In genomic region chr1:30779294-30780071, GRCh38 we compare ENCODE assay signal across 8 cellular contexts. TPM values are rescaled to one million over a fixed set of nuclear protein-coding genes. Genes with fewer than 3 reads are reported as not detected.
DNase-seq lines count a peak whose midpoint lies in the region; ATAC-seq and TF ChIP-seq lines count a peak whose summit lies in the region.

No MANE protein-coding gene starts in this region.

- CTCF ChIA-PET in RWPE1 (lab: Yijun Ruan, JAX), result interaction anchor here (0.5 to 3.4 kb wide), 32 partner anchors 10 to 1523 kb away, joined by 3 to 63 read pairs (median 4); partner anchors contain the start of gene LAPTM5

- no peak overlapping the region for H3K4me3 Mint-ChIP-seq in activated T-helper 2 cell treated with anti-CD3 and anti-CD28 coated beads, Interferon-gamma antibody, Interleukin-2, Interleukin-4, amounts not matched to agents 10 μg/mL and 5 μg/mL and 100 μg/mL, durations not matched to agents 14 hours and 24 hours and 36 hours (ENCODE audit: low read depth)

- intact Hi-C loops in activated T-helper 2 cell treated with anti-CD3 and anti-CD28 coated beads, Interferon-gamma antibody, Interleukin-2, Interleukin-4, amounts not matched to agents 10 μg/mL and 5 μg/mL and 100 μg/mL, durations not matched to agents 14 hours and 24 hours and 36 hours (cut with micrococcal nuclease), result loop anchor here (1.0 to 5.0 kb wide), 4 partner anchors 23 to 133 kb away; partner anchors contain the start of gene LAPTM5
- intact Hi-C loops in thyroid gland (cut with DNase I), result loop anchor here (2.0 to 5.0 kb wide), 2 partner anchors 59 to 133 kb away; no protein-coding TSS in a partner anchor

- DNase-seq in AG10803 (ENCODE audit: low read depth) (peak; percentile 55), RWPE1 (ENCODE audit: low spot score) (peak; percentile 61), foreskin fibroblast (peak; percentile 45 to 82), osteoblast (ENCODE audit: insufficient read length, low spot score, missing footprints) (peak; percentile 94), thyroid gland (peak; percentile 82 to 86)
- DNase-seq in Jurkat, Clone E6-1 (ENCODE audit: low read depth, low spot score), result peak; percentile 71
- peak; percentile 84 for DNase-seq in activated T-helper 2 cell treated with anti-CD3 and anti-CD28 coated beads, Interferon-gamma antibody, Interleukin-2, Interleukin-4, amounts not matched to agents 10 μg/mL and 5 μg/mL and 100 μg/mL, durations not matched to agents 14 hours and 24 hours and 36 hours (ENCODE audit: low spot score)

- H3K4me2 ChIP-seq in osteoblast (ENCODE audit: insufficient read depth, low read length), result no peak overlapping the region

- no peaks in the 10 kb centered on the region for H4K20me1 ChIP-seq in osteoblast (ENCODE audit: insufficient read depth, low read length)

- no peak overlapping the region for H3K4me3 ChIP-seq in AG10803 (ENCODE audit: low read length)
- no peak overlapping the region for H3K4me3 ChIP-seq in Jurkat, Clone E6-1 (ENCODE audit: low read length)
- no peak overlapping the region for H3K4me3 ChIP-seq in foreskin fibroblast (ENCODE audit: low read depth in 1 of 2, low read length in 2 of 2)
- H3K4me3 ChIP-seq in osteoblast (ENCODE audit: insufficient read depth, low read length), result no peak overlapping the region
- H3K4me3 ChIP-seq in thyroid gland (replicated peaks in 1 of 3), result no peak overlapping the region

- 27 to 31% methylated on average over 12 of the region's 12 CpGs for WGBS in thyroid gland, 2 donors

- H3K4me1 ChIP-seq in osteoblast (ENCODE audit: insufficient read depth, low read length) (peaks cover 15% of the 10 kb centered on the region), thyroid gland (peaks cover 3 to 4% of the 10 kb centered on the region in 2 donors)

- peak; percentile 62 for ATAC-seq in GM18909 (IDR thresholded peaks at IDR 0.05; ENCODE audit: poor library complexity, unreplicated experiment)

- H3K79me2 ChIP-seq in osteoblast (ENCODE audit: insufficient read depth, low read length), result no peaks in the 10 kb centered on the region

- no peak for TF ChIP-seq POLR2A in thyroid gland (IDR thresholded peaks at IDR 0.05)

- POLR2A ChIA-PET in RWPE1 (lab: Yijun Ruan, JAX; ENCODE audit: low non-redundant PET), result interaction anchor here (0.6 to 2.7 kb wide), 3 partner anchors 58 to 61 kb away, joined by 3 to 12 read pairs (median 4); no protein-coding TSS in a partner anchor

- H2AFZ ChIP-seq in osteoblast (ENCODE audit: low read length), result no peak overlapping the region

- H3K36me3 Mint-ChIP-seq in activated T-helper 2 cell treated with anti-CD3 and anti-CD28 coated beads, Interferon-gamma antibody, Interleukin-2, Interleukin-4, amounts not matched to agents 10 μg/mL and 5 μg/mL and 100 μg/mL, durations not matched to agents 14 hours and 24 hours and 36 hours (ENCODE audit: low read depth), result no peaks in the 10 kb centered on the region

- no peaks in the 10 kb centered on the region for H3K9me3 ChIP-seq in osteoblast (ENCODE audit: low read depth, low read length)
- H3K9me3 ChIP-seq in thyroid gland, result no peaks in the 10 kb centered on the region

- H3K27me3 Mint-ChIP-seq in activated T-helper 2 cell treated with anti-CD3 and anti-CD28 coated beads, Interferon-gamma antibody, Interleukin-2, Interleukin-4, amounts not matched to agents 10 μg/mL and 5 μg/mL and 100 μg/mL, durations not matched to agents 14 hours and 24 hours and 36 hours (ENCODE audit: low read depth), result no peaks in the 10 kb centered on the region

- peaks cover 18% of the 10 kb centered on the region for H3K4me1 Mint-ChIP-seq in activated T-helper 2 cell treated with anti-CD3 and anti-CD28 coated beads, Interferon-gamma antibody, Interleukin-2, Interleukin-4, amounts not matched to agents 10 μg/mL and 5 μg/mL and 100 μg/mL, durations not matched to agents 14 hours and 24 hours and 36 hours (ENCODE audit: low read depth)

- H3K36me3 ChIP-seq in osteoblast (ENCODE audit: insufficient read depth, low read length) (no peaks in the 10 kb centered on the region), thyroid gland (no peaks in the 10 kb centered on the region)

- H3K27me3 ChIP-seq in osteoblast (ENCODE audit: insufficient read depth, low read length) (no peaks in the 10 kb centered on the region), thyroid gland (no peaks in the 10 kb centered on the region)

- H3K27ac ChIP-seq in RWPE1, result no peak overlapping the region
- H3K27ac ChIP-seq in osteoblast (ENCODE audit: low read depth, low read length), result no peak overlapping the region
- H3K27ac ChIP-seq in thyroid gland, result no peak overlapping the region

- TF ChIP-seq CTCF in AG10803 (conservative IDR thresholded peaks at IDR 0.05; ENCODE audit: low read length) (peak; percentile 87), RWPE1 (conservative IDR thresholded peaks at IDR 0.05; ENCODE audit: low read depth) (peak; percentile 92), foreskin fibroblast (IDR thresholded peaks at IDR 0.05; ENCODE audit: low read depth, low read length) (peak; percentile 91), osteoblast (IDR thresholded peaks at IDR 0.05; ENCODE audit: extremely low read depth, low read depth, low read length) (peak; percentile 93), thyroid gland (IDR thresholded peaks at IDR 0.05) (peak; percentile 95 to 98 (median 96))

- H3K9me3 Mint-ChIP-seq in activated T-helper 2 cell treated with anti-CD3 and anti-CD28 coated beads, Interferon-gamma antibody, Interleukin-2, Interleukin-4, amounts not matched to agents 10 μg/mL and 5 μg/mL and 100 μg/mL, durations not matched to agents 14 hours and 24 hours and 36 hours, result no peaks in the 10 kb centered on the region

- H3K27ac Mint-ChIP-seq in activated T-helper 2 cell treated with anti-CD3 and anti-CD28 coated beads, Interferon-gamma antibody, Interleukin-2, Interleukin-4, amounts not matched to agents 10 μg/mL and 5 μg/mL and 100 μg/mL, durations not matched to agents 14 hours and 24 hours and 36 hours, result no peak overlapping the region

RNA-seq across cellular contexts. Expression of gene LAPTM5, which starts 21.9 kb away (rescaled TPM):
- 185 TPM for polyA plus RNA-seq in Jurkat, Clone E6-1 (2012; ENCODE audit: insufficient read depth, insufficient read length)
- total RNA-seq in activated T-helper 2 cell treated with anti-CD3 and anti-CD28 coated beads, Interferon-gamma antibody, Interleukin-2, Interleukin-4, amounts not matched to agents 10 μg/mL and 5 μg/mL and 100 μg/mL, durations not matched to agents 14 hours and 24 hours and 36 hours, result 184 and 189 TPM in 2 replicates
- total RNA-seq in osteoblast (0.72 and 1.8 TPM in 2 replicates), thyroid gland (10 to 100 TPM; 25.3 to 97.3 (median 46.4) TPM)

RNA-seq across cellular contexts. Expression of gene MATN1, which starts 56.1 kb away (rescaled TPM):
- polyA plus RNA-seq in Jurkat, Clone E6-1 (2012; ENCODE audit: insufficient read depth, insufficient read length), result not detected
- total RNA-seq in activated T-helper 2 cell treated with anti-CD3 and anti-CD28 coated beads, Interferon-gamma antibody, Interleukin-2, Interleukin-4, amounts not matched to agents 10 μg/mL and 5 μg/mL and 100 μg/mL, durations not matched to agents 14 hours and 24 hours and 36 hours, result 0.21 and 0.44 TPM in 2 replicates
- total RNA-seq in osteoblast, result under 0.01 TPM in 1 of 2 replicates, not detected in the other
- 1 to 10 TPM in 1 of 4 donors, under 1 TPM in 1, not detected in 2; 0.45 to 3.0 TPM for total RNA-seq in thyroid gland
